10 cellular contexts compared by ENCODE assay signal in the genomic region with DNA sequence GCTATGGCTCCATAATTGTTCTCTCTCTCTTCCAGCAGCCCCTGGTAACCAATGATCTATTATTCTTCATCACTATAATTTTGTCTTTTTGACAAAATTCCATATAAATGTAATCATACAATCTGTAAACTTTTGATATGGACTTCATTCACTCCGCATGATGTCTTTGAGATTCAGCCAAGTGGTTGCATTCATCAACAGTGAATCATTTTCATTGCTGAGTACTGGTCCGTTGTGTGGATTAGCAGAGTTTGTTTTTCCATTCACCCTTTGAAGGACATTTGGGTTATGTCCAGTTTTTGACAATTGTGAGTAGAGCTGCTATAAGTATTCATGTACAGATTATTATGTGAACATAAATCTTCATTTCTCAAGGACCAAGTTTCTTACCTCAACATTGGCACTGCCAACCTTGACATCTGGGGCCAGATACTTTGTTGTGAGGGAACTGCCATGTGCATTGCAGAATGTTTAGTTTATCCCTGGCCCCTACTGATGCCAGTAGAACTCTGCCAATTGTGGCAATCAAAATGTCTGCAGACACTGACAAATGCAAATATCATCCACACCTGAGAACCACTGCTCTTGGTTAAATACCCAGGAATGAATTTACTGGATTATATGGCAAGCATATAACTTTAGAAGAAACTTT. TPM values are rescaled to one million over a fixed set of nuclear protein-coding genes. Genes with fewer than 3 reads are reported as not detected.
DNase-seq lines count a peak whose midpoint lies in the region; ATAC-seq and TF ChIP-seq lines count a peak whose summit lies in the region.
"Had no signal": no experiment of that assay in that cellular context is flagged by ENCODE, and none has a peak within 500 bp of the region (broad histone marks: within the 10 kb centered on the region; RNA-seq: fewer than 3 reads in every experiment).

No MANE protein-coding gene starts in this region.

- ATAC-seq in omental fat pad (ENCODE audit: low FRiP score) (peak; percentile 83), GM19395 (IDR thresholded peaks at IDR 0.05; ENCODE audit: unreplicated experiment) (no peak)

- peak overlapping the region in 2 of 4 donors; percentile 50 to 52 for H3K27ac ChIP-seq in Peyer's patch

- H3K36me3 ChIP-seq in Peyer's patch, result no peaks in the 10 kb centered on the region

- H3K27me3 ChIP-seq in Peyer's patch, result no peaks in the 10 kb centered on the region

- no peak overlapping the region for H3K4me3 ChIP-seq in Peyer's patch

- peak; percentile 81 for DNase-seq in COLO829 (ENCODE audit: low spot score)
- DNase-seq in NCI-H2196 treated with DMSO at 0.1 percent for 48 hours (lab: John Stamatoyannopoulos, UW; ENCODE audit: unreplicated experiment), result peak; percentile 27
- peak; percentile 90 to 97 for DNase-seq in dermis microvascular lymphatic vessel endothelial cell (ENCODE audit: low read depth in 2 of 2)
- no peak for DNase-seq in omental fat pad (ENCODE audit: low spot score)
- no peak for DNase-seq in Peyer's patch
- no peak for DNase-seq in NCI-H1930 (lab: John Stamatoyannopoulos, UW)
- DNase-seq in NOMO-1 treated with DMSO at 0.1 percent for 48 hours (lab: John Stamatoyannopoulos, UW; ENCODE audit: unreplicated experiment), result no peak
- DNase-seq: DMS79 treated with DMSO at 0.1 percent for 48 hours, MM.1S had no signal

- no peaks in the 10 kb centered on the region for H3K4me1 ChIP-seq in Peyer's patch

- no peaks in the 10 kb centered on the region for H3K9me3 ChIP-seq in Peyer's patch

- TF ChIP-seq CTCF in omental fat pad (IDR thresholded peaks at IDR 0.05) (no peak), Peyer's patch (IDR thresholded peaks at IDR 0.05) (no peak)

- no peak for TF ChIP-seq POLR2A in Peyer's patch (IDR thresholded peaks at IDR 0.05)

RNA-seq across cellular contexts. Expression of a gene that starts 48.4 kb away (rescaled TPM):
- 9.5 and 28.2 TPM in 2 replicates for total RNA-seq in dermis microvascular lymphatic vessel endothelial cell
- 10 to 100 TPM; 16.1 to 20.2 (median 17.9) TPM for total RNA-seq in omental fat pad
- total RNA-seq in Peyer's patch, result 10 to 100 TPM; 35.9 to 98.1 (median 62.2) TPM

Comparison
In these comparisons a context has a peak if more than half of its experiments do, and no peak if none do; other contexts are left out.
1. DNase-seq: peak in COLO829 (single experiment), NCI-H2196 treated with DMSO at 0.1 percent for 48 hours (single experiment) and dermis microvascular lymphatic vessel endothelial cell (2 of 2); none in omental fat pad (single experiment), Peyer's patch (0 of 3), NCI-H1930 (0 of 2) and NOMO-1 treated with DMSO at 0.1 percent for 48 hours (single experiment).